8 cellular contexts compared by ENCODE assay signal in the genomic region with DNA sequence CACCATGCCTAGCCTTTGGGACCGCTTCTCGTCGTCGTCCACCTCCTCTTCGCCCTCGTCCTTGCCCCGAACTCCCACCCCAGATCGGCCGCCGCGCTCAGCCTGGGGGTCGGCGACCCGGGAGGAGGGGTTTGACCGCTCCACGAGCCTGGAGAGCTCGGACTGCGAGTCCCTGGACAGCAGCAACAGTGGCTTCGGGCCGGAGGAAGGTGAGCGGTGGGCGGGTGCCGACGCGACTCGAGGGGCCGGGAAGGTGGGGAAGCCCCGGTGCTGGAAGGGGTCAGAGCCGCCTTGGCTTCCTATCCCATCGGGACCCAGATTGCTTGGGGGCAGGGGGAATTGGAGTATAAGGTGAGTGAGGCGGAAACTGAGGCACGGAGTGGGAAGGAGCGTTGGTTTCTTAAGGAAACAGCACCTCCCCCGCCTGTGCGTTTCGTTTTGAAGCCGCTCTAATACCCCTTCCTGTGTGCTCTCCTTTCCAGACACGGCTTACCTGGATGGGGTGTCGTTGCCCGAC. TPM values are rescaled to one million over a fixed set of nuclear protein-coding genes. Genes with fewer than 3 reads are reported as not detected.
DNase-seq lines count a peak whose midpoint lies in the region; ATAC-seq, FAIRE-seq and TF ChIP-seq lines count a peak whose summit lies in the region.

No MANE protein-coding gene starts in this region.

- intact Hi-C loops in IMR-90 (cut with micrococcal nuclease) (loop anchor here (1.0 kb wide), 1 partner anchor 63 kb away; no protein-coding TSS in a partner anchor), vagina (cut with DNase I) (loop anchor here (5.0 to 10.0 kb wide), 2 partner anchors 49 to 58 kb away; no protein-coding TSS in a partner anchor)

- peaks cover 48% of the 10 kb centered on the region for H3K4me1 Mint-ChIP-seq in central memory CD8-positive, alpha-beta T cell

- H3K36me3 ChIP-seq in IMR-90 (ENCODE audit: control insufficient read depth, insufficient read depth, low read length) (peaks cover 24% of the 10 kb centered on the region), mesodermal cell (ENCODE audit: control insufficient read depth, insufficient read depth, low read length) (peaks cover 18% of the 10 kb centered on the region), vagina (peaks cover 0 to 25% of the 10 kb centered on the region in 2 donors)

- H2BK20ac ChIP-seq in IMR-90 (ENCODE audit: low read depth, low read length): no peak overlapping the region

- H3K36me3 Mint-ChIP-seq in central memory CD8-positive, alpha-beta T cell (ENCODE audit: insufficient read depth): peaks cover 27% of the 10 kb centered on the region

- H3K4ac ChIP-seq in IMR-90 (ENCODE audit: low read depth, low read length): peak overlapping the region; percentile 91

- peak overlapping the region; percentile 21; the same call in 1 of the 2 replicates for H2BK120ac ChIP-seq in IMR-90 (ENCODE audit: low read depth, low read length)

- peak overlapping the region; percentile 56 for H3K56ac ChIP-seq in IMR-90 (ENCODE audit: extremely low read depth, insufficient read depth, low read length)

- no peaks in the 10 kb centered on the region for H3K9me3 ChIP-seq in IMR-90 (ENCODE audit: control insufficient read depth, insufficient read depth, low read length)
- H3K9me3 ChIP-seq in mesodermal cell (ENCODE audit: control insufficient read depth, low read length): no peaks in the 10 kb centered on the region
- no peaks in the 10 kb centered on the region for H3K9me3 ChIP-seq in vagina

- TSS peak; percentile 94 for BruUV-seq in IMR-90 (replicated peaks; lab: Mats Ljungman, UMichigan)

- TF ChIP-seq POLR2A in IMR-90 (IDR thresholded peaks at IDR 0.05; ENCODE audit: low read depth, low read length) (no peak), vagina (IDR thresholded peaks at IDR 0.05) (no peak)

- dilution Hi-C loops in IMR-90 (cut with HindIII; ENCODE audit: low sequenced_read_pairs, unreplicated experiment): no loop called here

- H2AK5ac ChIP-seq in IMR-90 (ENCODE audit: low read depth, low read length): peak overlapping the region; percentile 91

- in situ Hi-C loops in IMR-90 (cut with MboI; ENCODE audit: low sequenced_read_pairs): no loop called here

- peaks cover 38% of the 10 kb centered on the region for H4K20me1 ChIP-seq in IMR-90 (ENCODE audit: insufficient read depth, low read length)

- FAIRE-seq in frontal cortex (lab: Jason Lieb, UNC): no peak

- POLR2A ChIA-PET in IMR-90 (lab: Charles Lee; ENCODE audit: unreplicated experiment): interaction anchor here (0.7 to 1.4 kb wide), 3 partner anchors 14 to 603 kb away, joined by 6 to 8 read pairs (median 7); no protein-coding TSS in a partner anchor

- CTCF ChIA-PET in IMR-90 (lab: Yijun Ruan, JAX): interaction anchor here (1.0 to 1.6 kb wide), 6 partner anchors 15 to 148 kb away, joined by 3 to 5 read pairs (median 4); no protein-coding TSS in a partner anchor

- TF ChIP-seq RAD21 in IMR-90 (IDR thresholded peaks at IDR 0.05; ENCODE audit: low read length): no peak

- peak overlapping the region; percentile 98 for H2AK9ac ChIP-seq in IMR-90 (replicated peaks; ENCODE audit: low read depth, low read length, poor library complexity)

- peak overlapping the region; percentile 24 for H4K91ac ChIP-seq in IMR-90 (ENCODE audit: insufficient read depth, low read depth, low read length)

- H3K9me1 ChIP-seq in IMR-90 (ENCODE audit: insufficient read depth, low read length): peaks cover 13% of the 10 kb centered on the region; the same call in 1 of the 2 replicates

- H3K27ac Mint-ChIP-seq in central memory CD8-positive, alpha-beta T cell (ENCODE audit: low read depth): peak overlapping the region; percentile 97

- peak overlapping the region; percentile 66 for H3K18ac ChIP-seq in IMR-90 (ENCODE audit: low read depth, low read length)

- H2AFZ ChIP-seq in IMR-90 (replicated peaks; ENCODE audit: low read length, poor library complexity): peak overlapping the region; percentile 91

- peak overlapping the region; percentile 94 for H3K9ac ChIP-seq in IMR-90 (ENCODE audit: low read depth, low read length)

- peak overlapping the region; percentile 97 for H3K4me3 ChIP-seq in GM12864 (ENCODE audit: low read depth, low read length)
- peak overlapping the region; percentile 80 for H3K4me3 ChIP-seq in IMR-90 (ENCODE audit: insufficient read depth, low read depth, low read length)
- H3K4me3 ChIP-seq in mesodermal cell (ENCODE audit: extremely low read depth, insufficient read depth, low read length, poor library complexity, severe bottlenecking): peak overlapping the region; percentile 84
- peak overlapping the region; percentile 90 to 99 for H3K4me3 ChIP-seq in vagina

- H3K4me2 ChIP-seq in IMR-90 (ENCODE audit: low read depth, low read length): peak overlapping the region; percentile 84

- no peak for TF ChIP-seq CTCF in GM12864 (IDR thresholded peaks at IDR 0.05; ENCODE audit: low read depth, low read length, missing control alignments)
- TF ChIP-seq CTCF in IMR-90 (conservative IDR thresholded peaks at IDR 0.05; ENCODE audit: low read depth, low read length): no peak
- TF ChIP-seq CTCF in vagina (IDR thresholded peaks at IDR 0.05): no peak

- H3K23ac ChIP-seq in IMR-90 (ENCODE audit: low read depth, low read length): peak overlapping the region; percentile 92

- DNase-seq in GM12864 (ENCODE audit: low read depth) (no peak), IMR-90 (peak; percentile 13), vagina (ENCODE audit: extremely low spot score in 2 of 2) (no peak), frontal cortex (ENCODE audit: low spot score in 2 of 2) (no peak), NCI-H1105 (lab: John Stamatoyannopoulos, UW) (no peak)
- DNase-seq in central memory CD8-positive, alpha-beta T cell (ENCODE audit: low spot score in 2 of 2): no peak

- peak overlapping the region; percentile 99 for H3K4me3 Mint-ChIP-seq in central memory CD8-positive, alpha-beta T cell

- ATAC-seq in IMR-90 (ENCODE audit: low read depth): peak; percentile 2
- peak; percentile 16 for ATAC-seq in central memory CD8-positive, alpha-beta T cell (replicated peaks; ENCODE audit: extremely low read depth, poor library complexity, severe bottlenecking)
- no peak for ATAC-seq in HG02938 (IDR thresholded peaks at IDR 0.05; ENCODE audit: unreplicated experiment)

- H4K8ac ChIP-seq in IMR-90 (ENCODE audit: low read depth in 2 of 2, low read length in 2 of 2): peak overlapping the region; percentile 15 to 56; a peak in 2 of 4 replicates

- 0% methylated on average over 13 of the region's 40 CpGs; no CpG with 5 or more reads in 1 of the 2 experiments for WGBS in IMR-90 (ENCODE audit: extremely low coverage in 2 of 2, insufficient read length in 1 of 2), 2 experiments
- WGBS in mesodermal cell (ENCODE audit: insufficient coverage in 2 of 2), 2 experiments: 3 to 5% methylated on average over 37 to 40 of the region's 40 CpGs

- H3K14ac ChIP-seq in IMR-90 (replicated peaks; ENCODE audit: low read depth, low read length): peak overlapping the region; percentile 97

- H3K27me3 Mint-ChIP-seq in central memory CD8-positive, alpha-beta T cell: no peaks in the 10 kb centered on the region

- H3K4me1 ChIP-seq in IMR-90 (ENCODE audit: control insufficient read depth, insufficient read depth, low read length) (peaks cover 7% of the 10 kb centered on the region), mesodermal cell (ENCODE audit: control insufficient read depth, insufficient read depth, low read length, poor library complexity, severe bottlenecking) (peaks cover 15% of the 10 kb centered on the region), vagina (peaks cover 34% of the 10 kb centered on the region)

- peak overlapping the region; percentile 9; the same call in 1 of the 3 replicates for H2BK15ac ChIP-seq in IMR-90 (ENCODE audit: low read depth, low read length)

- peak overlapping the region; percentile 38 for H4K5ac ChIP-seq in IMR-90 (ENCODE audit: low read depth, low read length)

- H3K27me3 ChIP-seq in IMR-90 (ENCODE audit: control insufficient read depth, insufficient read depth, low read length) (no peaks in the 10 kb centered on the region), vagina (no peaks in the 10 kb centered on the region)

- peak overlapping the region; percentile 66 for H2BK5ac ChIP-seq in IMR-90 (ENCODE audit: low read depth, low read length, poor library complexity, severe bottlenecking)

- peaks cover 10 to 27% of the 10 kb centered on the region in 2 experiments; a peak in 3 of 4 replicates for H3K79me1 ChIP-seq in IMR-90 (ENCODE audit: low read depth in 1 of 2, low read length in 2 of 2)

- H3K9me3 Mint-ChIP-seq in central memory CD8-positive, alpha-beta T cell: no peaks in the 10 kb centered on the region

- H3K27ac ChIP-seq in IMR-90 (ENCODE audit: insufficient read depth, low read length): peak overlapping the region; percentile 87
- H3K27ac ChIP-seq in mesodermal cell (ENCODE audit: low read depth, low read length, severe bottlenecking): peak overlapping the region; percentile 83
- peak overlapping the region; percentile 99 for H3K27ac ChIP-seq in vagina

TF ChIP-seq in IMR-90, 13 proteins besides CTCF, POLR2A, EP300 and RAD21 (continues in another document):
- TF ChIP-seq, protein P1, sequence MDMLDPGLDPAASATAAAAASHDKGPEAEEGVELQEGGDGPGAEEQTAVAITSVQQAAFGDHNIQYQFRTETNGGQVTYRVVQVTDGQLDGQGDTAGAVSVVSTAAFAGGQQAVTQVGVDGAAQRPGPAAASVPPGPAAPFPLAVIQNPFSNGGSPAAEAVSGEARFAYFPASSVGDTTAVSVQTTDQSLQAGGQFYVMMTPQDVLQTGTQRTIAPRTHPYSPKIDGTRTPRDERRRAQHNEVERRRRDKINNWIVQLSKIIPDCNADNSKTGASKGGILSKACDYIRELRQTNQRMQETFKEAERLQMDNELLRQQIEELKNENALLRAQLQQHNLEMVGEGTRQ (IDR thresholded peaks at IDR 0.05; ENCODE audit: low read depth, low read length): no peak

RNA-seq across cellular contexts. Expression of a gene that starts 0.5 kb away (rescaled TPM):
- total RNA-seq in IMR-90 (2012; rRNA removed): 108 and 110 TPM in 2 replicates
- 31.0 and 59.6 TPM in 2 replicates for polyA plus RNA-seq in IMR-90 (2012; rRNA removed)
- 38.8 and 80.6 TPM in 2 replicates for polyA plus RNA-seq in IMR-90 (2012; cell fraction: cytosol; rRNA removed)
- 80.3 and 93.3 TPM in 2 replicates for polyA plus RNA-seq in IMR-90 (2012; cell fraction: nucleus; rRNA removed; ENCODE audit: low replicate concordance)
- polyA plus RNA-seq in mesodermal cell (2013, experiment 1 of 2): 56.3 TPM
- 59.6 TPM for polyA plus RNA-seq in mesodermal cell (2013, experiment 2 of 2)
- 1,063 TPM for total RNA-seq in vagina
- 26.5 TPM for total RNA-seq in frontal cortex

RNA-seq across cellular contexts. Expression of a gene that starts 58.2 kb away (rescaled TPM):
- 21.0 and 21.9 TPM in 2 replicates for total RNA-seq in IMR-90 (2012; rRNA removed)
- polyA plus RNA-seq in IMR-90 (2012; rRNA removed): 12.3 and 15.9 TPM in 2 replicates
- 5.2 and 5.6 TPM in 2 replicates for polyA plus RNA-seq in IMR-90 (2012; cell fraction: cytosol; rRNA removed)
- 1.5 and 9.0 TPM in 2 replicates for polyA plus RNA-seq in IMR-90 (2012; cell fraction: nucleus; rRNA removed; ENCODE audit: low replicate concordance)
- polyA plus RNA-seq in mesodermal cell (2013, experiment 1 of 2): 34.4 TPM
- polyA plus RNA-seq in mesodermal cell (2013, experiment 2 of 2): 39.1 TPM
- 38.5 TPM for total RNA-seq in vagina
- total RNA-seq in frontal cortex: 25.7 TPM

RNA-seq across cellular contexts. Expression of a gene that starts 58.5 kb away (rescaled TPM):
- total RNA-seq in IMR-90 (2012; rRNA removed) (26.3 and 35.3 TPM in 2 replicates), vagina (76.6 TPM), frontal cortex (26.1 TPM)
- polyA plus RNA-seq in IMR-90 (2012; rRNA removed): 17.4 and 25.2 TPM in 2 replicates
- polyA plus RNA-seq in IMR-90 (2012; cell fraction: cytosol; rRNA removed): 11.2 and 14.4 TPM in 2 replicates
- 4.8 and 19.4 TPM in 2 replicates for polyA plus RNA-seq in IMR-90 (2012; cell fraction: nucleus; rRNA removed; ENCODE audit: low replicate concordance)
- 64.0 TPM for polyA plus RNA-seq in mesodermal cell (2013, experiment 1 of 2)
- 65.5 TPM for polyA plus RNA-seq in mesodermal cell (2013, experiment 2 of 2)
